1 cellular context compared by ENCODE assay signal in the genomic region with DNA sequence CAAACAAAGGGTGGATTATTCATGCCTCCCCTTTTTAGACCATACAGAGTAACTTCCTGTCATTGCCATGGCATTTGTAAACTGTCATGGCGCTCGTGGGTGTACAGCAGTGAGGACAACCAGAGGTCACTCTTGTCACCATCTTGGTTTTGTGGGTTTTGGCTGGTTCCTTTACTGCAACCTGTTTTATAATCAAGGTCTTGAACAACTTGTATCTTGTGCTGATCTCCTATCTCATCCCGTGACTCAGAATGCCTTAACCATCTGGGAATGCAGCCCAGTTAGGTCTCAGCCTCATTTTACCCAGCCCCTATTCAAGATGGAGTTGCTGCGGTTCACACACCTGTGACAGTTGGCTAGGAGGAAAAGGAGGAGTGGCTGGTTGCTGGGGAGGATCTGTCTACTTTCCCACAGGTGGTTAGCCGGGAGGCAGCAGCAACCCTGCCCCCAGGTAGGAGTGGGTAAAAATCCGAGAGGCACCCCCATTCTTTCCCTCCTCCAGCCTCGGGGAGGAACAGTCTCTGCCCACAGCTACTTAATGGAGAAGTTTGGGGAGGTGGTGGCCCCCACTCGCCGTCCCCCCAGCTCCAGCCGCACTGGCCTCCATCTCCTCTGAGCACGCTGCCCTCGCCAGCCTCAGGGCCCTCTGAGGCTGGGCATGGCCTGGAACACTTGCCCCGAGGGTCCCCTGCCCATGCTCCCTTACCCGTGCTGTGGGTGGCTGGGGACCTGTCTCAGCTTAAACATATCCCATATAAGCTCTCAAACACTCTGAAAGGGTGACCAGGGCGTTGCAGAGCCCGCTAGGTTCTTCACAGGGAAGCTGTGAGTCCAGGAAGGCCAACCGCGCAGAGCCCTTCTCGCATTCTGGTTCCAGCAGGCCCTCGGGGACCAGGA.
TF ChIP-seq lines count a peak whose summit lies in the region.

No MANE protein-coding gene starts in this region.

TF ChIP-seq in GM23338, 12 proteins besides CTCF, POLR2A, EP300 and RAD21:
- TF ChIP-seq POLR2AphosphoS5 (IDR thresholded peaks at IDR 0.05; ENCODE audit: low read depth): no peak
TF ChIP-seq in GM23338: peak in this region for 0.
